In genomic region chr11:8086571-8086970, GRCh38 we compare ENCODE assay signal across 7 cellular contexts. TPM values are rescaled to one million over a fixed set of nuclear protein-coding genes. Genes with fewer than 3 reads are reported as not detected.
"Had no signal": no experiment of that assay in that cellular context is flagged by ENCODE, and none has a peak within 500 bp of the region (broad histone marks: within the 10 kb centered on the region; RNA-seq: fewer than 3 reads in every experiment).

No MANE protein-coding gene starts in this region.

- H3K4me1 ChIP-seq: colonic mucosa had no signal

- ATAC-seq: natural killer cell treated with Interleukin-12 subunit alpha and Interleukin-12 subunit beta and Interleukin-15 and Interleukin-18, amount 100 ng/mL, for 72 hours had no signal

- H3K36me3 ChIP-seq: colonic mucosa, transverse colon had no signal

- H3K4me3 ChIP-seq: colonic mucosa, lung, transverse colon had no signal

- H3K27ac ChIP-seq: colonic mucosa, transverse colon had no signal

- H3K9me3 ChIP-seq: colonic mucosa, transverse colon had no signal

- DNase-seq: activated gamma-delta T cell; colonic mucosa; nucleus accumbens; stimulated activated CD4-positive, alpha-beta T cell treated with anti-CD3 and anti-CD28 coated beads, Interleukin-2, amount 100 ng/mL, for 48 hours; transverse colon had no signal

RNA-seq across cellular contexts. Expression of gene TUB, which starts 5.6 kb away (rescaled TPM):
- total RNA-seq: natural killer cell treated with Interleukin-12 subunit alpha and Interleukin-12 subunit beta and Interleukin-15 and Interleukin-18, amount 100 ng/mL, for 72 hours had no signal
